28 cellular contexts compared by ENCODE assay signal in the genomic region with DNA sequence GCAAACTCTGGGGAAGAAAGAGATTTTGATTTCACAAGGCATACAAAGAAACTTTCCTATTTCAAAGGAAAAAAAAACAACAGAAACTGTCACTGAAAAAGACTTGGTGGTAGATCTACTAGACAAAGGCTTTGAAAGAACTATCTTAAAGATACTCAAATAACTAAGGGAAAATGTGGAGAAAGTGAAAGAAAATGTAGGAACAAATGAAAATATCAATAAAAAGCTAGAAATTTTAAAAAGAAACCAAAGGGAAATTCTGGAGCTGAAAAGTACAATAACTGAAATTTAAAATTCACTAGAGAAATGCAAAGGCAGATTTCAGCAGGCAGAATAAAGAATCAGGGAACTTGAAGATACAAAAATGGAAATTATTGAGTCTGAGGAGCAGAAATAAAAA. TPM values are rescaled to one million over a fixed set of nuclear protein-coding genes. Genes with fewer than 3 reads are reported as not detected.
"Had no signal": no experiment of that assay in that cellular context is flagged by ENCODE, and none has a peak within 500 bp of the region (broad histone marks: within the 10 kb centered on the region; RNA-seq: fewer than 3 reads in every experiment).

No MANE protein-coding gene starts in this region.

- H3K4me3 Mint-ChIP-seq: immature natural killer cell; memory B cell; natural killer cell treated with Interleukin-12 subunit alpha and Interleukin-12 subunit beta and Interleukin-15 and Interleukin-18, amount 100 ng/mL, for 72 hours; neural progenitor cell; stimulated activated naive B cell treated with anti-CD40 and anti-IgM and Interleukin-4, amounts not matched to agents 10 μg/mL and 1 μg/mL and 100 μg/mL, for 72 hours; stimulated activated naive CD8-positive, alpha-beta T cell treated with anti-CD3 and anti-CD28 coated beads, Interleukin-15, amount 100 ng/mL, for 72 hours had no signal

- H3K27me3 ChIP-seq: testis, vagina had no signal

- DNase-seq: cortex of kidney; dorsolateral prefrontal cortex; effector CD8-positive, alpha-beta T cell; esophagus squamous epithelium; foreskin keratinocyte; immature natural killer cell; left cardiac atrium; left ventricle myocardium inferior; lower lobe of right lung; midbrain; nucleus accumbens; retina; stimulated activated CD4-positive, alpha-beta T cell treated with anti-CD3 and anti-CD28 coated beads, Interleukin-2, amount 100 ng/mL, for 24 hours; stimulated activated CD4-positive, alpha-beta T cell treated with anti-CD3 and anti-CD28 coated beads, Interleukin-4, amount 100 ng/mL, for 4 hours; stimulated activated naive B cell treated with anti-CD40 and anti-IgM and Interleukin-4, amounts not matched to agents 10 μg/mL and 1 μg/mL and 100 μg/mL, for 72 hours; stimulated activated naive CD8-positive, alpha-beta T cell treated with anti-CD3 and anti-CD28 coated beads, Interleukin-15, amount 100 ng/mL, for 72 hours; testis; upper lobe of right lung had no signal

- H3K4me1 ChIP-seq: foreskin keratinocyte, neural progenitor cell, parathyroid adenoma, prostate gland, testis had no signal

- H3K79me2 ChIP-seq: parathyroid adenoma had no signal

- H3K9ac ChIP-seq: neural progenitor cell, parathyroid adenoma had no signal

- H3K27ac Mint-ChIP-seq: memory B cell; natural killer cell treated with Interleukin-12 subunit alpha and Interleukin-12 subunit beta and Interleukin-15 and Interleukin-18, amount 100 ng/mL, for 72 hours; neural progenitor cell; stimulated activated naive B cell treated with anti-CD40 and anti-IgM and Interleukin-4, amounts not matched to agents 10 μg/mL and 1 μg/mL and 100 μg/mL, for 72 hours; stimulated activated naive CD8-positive, alpha-beta T cell treated with anti-CD3 and anti-CD28 coated beads, Interleukin-15, amount 100 ng/mL, for 72 hours had no signal

- H3K36me3 ChIP-seq: esophagus squamous epithelium, lower lobe of right lung, neural progenitor cell, prostate gland, tibial nerve, upper lobe of right lung, vagina had no signal

- H3K27ac ChIP-seq: dorsolateral prefrontal cortex, esophagus squamous epithelium, foreskin keratinocyte, left ventricle myocardium inferior, lower lobe of right lung, neural progenitor cell, parathyroid adenoma, prostate gland, testis, tibial nerve, upper lobe of right lung, vagina had no signal

- H3K4me3 ChIP-seq: dorsolateral prefrontal cortex, esophagus squamous epithelium, left ventricle myocardium inferior, lower lobe of right lung, neural progenitor cell, prostate gland, testis, tibial nerve, upper lobe of right lung, vagina had no signal

- H3K4me1 Mint-ChIP-seq: memory B cell; stimulated activated naive B cell treated with anti-CD40 and anti-IgM and Interleukin-4, amounts not matched to agents 10 μg/mL and 1 μg/mL and 100 μg/mL, for 72 hours had no signal

- H2AFZ ChIP-seq: neural progenitor cell, parathyroid adenoma had no signal

- H3K9me3 ChIP-seq: prostate gland, testis, vagina had no signal

RNA-seq across cellular contexts. Expression of gene FTCD, which starts 51.3 kb away (rescaled TPM):
- total RNA-seq: epithelial cell of proximal tubule; esophagus squamous epithelium; foreskin keratinocyte; natural killer cell treated with Interleukin-12 subunit alpha and Interleukin-12 subunit beta and Interleukin-15 and Interleukin-18, amount 100 ng/mL, for 72 hours; subcutaneous adipose tissue; vagina had no signal
- polyA plus RNA-seq: foreskin keratinocyte, immature natural killer cell, keratinocyte had no signal
